18 cellular contexts compared by ENCODE assay signal in genomic region chr5:107878676-107879075, GRCh38.
DNase-seq lines count a peak whose midpoint lies in the region; ATAC-seq, FAIRE-seq and TF ChIP-seq lines count a peak whose summit lies in the region.
"Had no signal": no experiment of that assay in that cellular context is flagged by ENCODE, and none has a peak within 500 bp of the region (broad histone marks: within the 10 kb centered on the region; RNA-seq: fewer than 3 reads in every experiment).

No MANE protein-coding gene starts in this region.

- TF ChIP-seq CTCF in astrocyte (IDR thresholded peaks at IDR 0.05; ENCODE audit: insufficient read depth, low read depth, low read length) (no peak), Caco-2 (IDR thresholded peaks at IDR 0.05; ENCODE audit: insufficient read depth in 1 of 2, low read depth in 1 of 2, low read length in 1 of 2, severe bottlenecking in 1 of 2, unreplicated experiment in 1 of 2) (no peak)

- no peaks in the 10 kb centered on the region for H4K20me1 ChIP-seq in astrocyte (ENCODE audit: insufficient read depth, low read length)

- no peak overlapping the region for H3K4me3 ChIP-seq in astrocyte (ENCODE audit: insufficient read depth, low read depth, low read length)
- no peak overlapping the region for H3K4me3 ChIP-seq in Caco-2 (ENCODE audit: low read depth, low read length)
- H3K4me3 ChIP-seq: PC-9 had no signal

- no peak for FAIRE-seq in astrocyte (lab: Jason Lieb, UNC)
- FAIRE-seq: A204.1, GM12891 had no signal

- H3K9me3 ChIP-seq in astrocyte (ENCODE audit: insufficient read depth, low read depth, low read length) = no peaks in the 10 kb centered on the region
- H3K9me3 ChIP-seq in Caco-2 = no peaks in the 10 kb centered on the region

- peak; percentile 34 for ATAC-seq in sciatic nerve

- H3K9me3 Mint-ChIP-seq in astrocyte (ENCODE audit: unreplicated experiment) = no peaks in the 10 kb centered on the region
- H3K9me3 Mint-ChIP-seq in Caco-2 (ENCODE audit: unreplicated experiment) = no peaks in the 10 kb centered on the region
- H3K9me3 Mint-ChIP-seq: CD4-positive, CD25-positive, alpha-beta regulatory T cell had no signal

- H3K4me3 Mint-ChIP-seq in astrocyte (ENCODE audit: unreplicated experiment) (no peak overlapping the region), Caco-2 (ENCODE audit: unreplicated experiment) (no peak overlapping the region)
- H3K4me3 Mint-ChIP-seq: CD4-positive, CD25-positive, alpha-beta regulatory T cell had no signal

- H3K4me1 Mint-ChIP-seq in astrocyte (ENCODE audit: low read depth, unreplicated experiment) (peaks cover 23% of the 10 kb centered on the region), Caco-2 (ENCODE audit: low read depth, unreplicated experiment) (peaks cover 3% of the 10 kb centered on the region)

- BruUV-seq in Caco-2 (replicated peaks; lab: Mats Ljungman, UMichigan) = no TSS peak

- H3K27ac Mint-ChIP-seq in astrocyte (ENCODE audit: unreplicated experiment) (no peak overlapping the region), Caco-2 (ENCODE audit: unreplicated experiment) (no peak overlapping the region)
- H3K27ac Mint-ChIP-seq: CD4-positive, CD25-positive, alpha-beta regulatory T cell had no signal

- intact Hi-C loops in sciatic nerve (cut with DNase I) (no loop called here), Caco-2 (cut with micrococcal nuclease; ENCODE audit: unreplicated experiment) (no loop called here), posterior vena cava (cut with DNase I) (no loop called here)

- DNase-seq in Ammon's horn (ENCODE audit: low spot score) = peak; percentile 53
- DNase-seq in astrocyte (ENCODE audit: low read depth) = peak; percentile 12
- peak; percentile 74 for DNase-seq in islet precursor cell
- DNase-seq in sciatic nerve (ENCODE audit: low spot score) = no peak
- no peak for DNase-seq in ecto neural progenitor cell (ENCODE audit: low spot score)
- DNase-seq in NCI-H2171 treated with DMSO at 0.1 percent for 48 hours (lab: John Stamatoyannopoulos, UW) = no peak
- no peak for DNase-seq in Caco-2
- DNase-seq in posterior vena cava (ENCODE audit: low spot score) = no peak
- DNase-seq: CD4-positive, CD25-positive, alpha-beta regulatory T cell; DMS79; KG1; NCI-H1048; NCI-H1694; NCI-H446 treated with DMSO at 0.1 percent for 48 hours; NCI-H774; PC-9 had no signal

- no peaks in the 10 kb centered on the region for H3K27me3 Mint-ChIP-seq in astrocyte (ENCODE audit: low read depth, unreplicated experiment)
- H3K27me3 Mint-ChIP-seq in Caco-2 (ENCODE audit: insufficient read depth, unreplicated experiment) = no peaks in the 10 kb centered on the region
- H3K27me3 Mint-ChIP-seq: CD4-positive, CD25-positive, alpha-beta regulatory T cell had no signal

- H3K27ac ChIP-seq in astrocyte (ENCODE audit: low read depth, low read length) = no peak overlapping the region
- H3K27ac ChIP-seq: PC-9 had no signal

- H3K4me2 ChIP-seq in astrocyte (ENCODE audit: low read length) = no peak overlapping the region
- H3K4me2 ChIP-seq: PC-9 had no signal

- no peaks in the 10 kb centered on the region for H3K79me2 ChIP-seq in astrocyte (ENCODE audit: insufficient read depth, low read length)

- H3K4me1 ChIP-seq in astrocyte (ENCODE audit: insufficient read depth, low read length) (peaks cover 15% of the 10 kb centered on the region), Caco-2 (no peaks in the 10 kb centered on the region)

- H3K27me3 ChIP-seq in astrocyte (ENCODE audit: insufficient read depth, low read length) = no peaks in the 10 kb centered on the region
- no peaks in the 10 kb centered on the region for H3K27me3 ChIP-seq in Caco-2 (replicated peaks; ENCODE audit: control insufficient read depth, insufficient read depth, low read length)

- no peaks in the 10 kb centered on the region for H3K36me3 ChIP-seq in astrocyte (ENCODE audit: insufficient read depth, low read length)
- no peaks in the 10 kb centered on the region for H3K36me3 ChIP-seq in Caco-2 (ENCODE audit: control insufficient read depth, insufficient read depth, low read length)

- H2AFZ ChIP-seq in astrocyte (ENCODE audit: low read depth, low read length) = no peak overlapping the region
- H2AFZ ChIP-seq: PC-9 had no signal

- H3K36me3 Mint-ChIP-seq in astrocyte (ENCODE audit: low read depth, unreplicated experiment) (peaks cover 2% of the 10 kb centered on the region), Caco-2 (ENCODE audit: insufficient read depth, unreplicated experiment) (no peaks in the 10 kb centered on the region)

- POLR2A ChIA-PET in Caco-2 (lab: Charles Lee) = no interaction called here

- CTCF ChIA-PET in Caco-2 (lab: Charles Lee) = no interaction called here

- H3K9ac ChIP-seq in astrocyte (ENCODE audit: low read length) = no peak overlapping the region

Comparison
In these comparisons a context has a peak if more than half of its experiments do, and no peak if none do; other contexts are left out.
1. DNase-seq: peak in Ammon's horn (single experiment), astrocyte (single experiment) and islet precursor cell (single experiment); none in sciatic nerve (single experiment), ecto neural progenitor cell (single experiment), NCI-H2171 treated with DMSO at 0.1 percent for 48 hours (single experiment), Caco-2 (0 of 2) and posterior vena cava (single experiment).